In genomic region chr1:152392909-152393308, GRCh38 we compare ENCODE assay signal across 1 cellular context.
A peak's percentile ranks its signal among the peaks of the same experiment; 100 is the strongest.
TF ChIP-seq lines count a peak whose summit lies in the region.

No MANE protein-coding gene starts in this region.

TF ChIP-seq in HEK293, 187 proteins besides CTCF, POLR2A, EP300 and RAD21 (continued from another document and continues in another):
- TF ChIP-seq PRDM1 (tag by site-specific recombination; IDR thresholded peaks at IDR 0.05) (no peak), ZNF404 (tag by site-specific recombination; IDR thresholded peaks at IDR 0.05) (no peak), ZNF184 (tag by site-specific recombination; IDR thresholded peaks at IDR 0.05) (no peak), ZNF341 (tag by site-specific recombination; IDR thresholded peaks at IDR 0.05; ENCODE audit: low read depth) (no peak), ZNF558 (tag by site-specific recombination; IDR thresholded peaks at IDR 0.05) (no peak), ZNF692 (tag by site-specific recombination; IDR thresholded peaks at IDR 0.05) (no peak), ZNF664 (tag by site-specific recombination; IDR thresholded peaks at IDR 0.05) (no peak), ZNF416 (tag by site-specific recombination; IDR thresholded peaks at IDR 0.05) (no peak), ZBTB11 (tag by site-specific recombination; conservative IDR thresholded peaks at IDR 0.05; ENCODE audit: low read depth) (no peak), ZNF645 (tag by site-specific recombination; IDR thresholded peaks at IDR 0.05) (no peak), ZNF571 (tag by site-specific recombination; IDR thresholded peaks at IDR 0.05) (no peak), ZNF362 (tag by site-specific recombination; IDR thresholded peaks at IDR 0.05) (peak; percentile 90), SP3 (tag by site-specific recombination; IDR thresholded peaks at IDR 0.05) (peak; percentile 38; the same call in 1 of the 2 replicates), ZSCAN4 (tag by site-specific recombination; IDR thresholded peaks at IDR 0.05) (no peak), ZNF394 (tag by site-specific recombination; IDR thresholded peaks at IDR 0.05; ENCODE audit: borderline replicate concordance) (no peak), ZBTB8A (tag by site-specific recombination; IDR thresholded peaks at IDR 0.05) (no peak), ZNF223 (tag by site-specific recombination; IDR thresholded peaks at IDR 0.05) (no peak), ZFP37 (tag by site-specific recombination; IDR thresholded peaks at IDR 0.05) (no peak), ZNF16 (tag by site-specific recombination; IDR thresholded peaks at IDR 0.05; ENCODE audit: low read depth) (no peak), ZNF768 (tag by site-specific recombination; IDR thresholded peaks at IDR 0.05) (no peak), ZNF792 (tag by site-specific recombination; IDR thresholded peaks at IDR 0.05) (no peak), ZBTB17 (tag by site-specific recombination; IDR thresholded peaks at IDR 0.05) (0 out of 2 replicates have a peak, but pooled peaks have one; percentile 30), ZNF704 (tag by site-specific recombination; IDR thresholded peaks at IDR 0.05) (no peak), IKZF3 (tag by site-specific recombination; IDR thresholded peaks at IDR 0.05) (no peak), ZNF514 (tag by site-specific recombination; IDR thresholded peaks at IDR 0.05) (no peak), FEZF1 (tag by site-specific recombination; IDR thresholded peaks at IDR 0.05) (peak; percentile 78), PRDM2 (tag by site-specific recombination; IDR thresholded peaks at IDR 0.05; ENCODE audit: borderline replicate concordance) (no peak), ZNF549 (tag by site-specific recombination; IDR thresholded peaks at IDR 0.05) (no peak), ZIC2 (tag by site-specific recombination; IDR thresholded peaks at IDR 0.05) (no peak), ZEB2 (tag by site-specific recombination; IDR thresholded peaks at IDR 0.05) (no peak), ZNF560 (tag by site-specific recombination; IDR thresholded peaks at IDR 0.05; ENCODE audit: borderline replicate concordance) (no peak), PRDM10 (tag by site-specific recombination; IDR thresholded peaks at IDR 0.05) (0 out of 2 replicates have a peak, but pooled peaks have one; percentile 18), ATF2 (tag by site-specific recombination; IDR thresholded peaks at IDR 0.05; ENCODE audit: low read depth) (no peak), ZNF426 (tag by site-specific recombination; IDR thresholded peaks at IDR 0.05) (no peak), PATZ1 (tag by site-specific recombination; IDR thresholded peaks at IDR 0.05) (no peak)
